In the genomic region with DNA sequence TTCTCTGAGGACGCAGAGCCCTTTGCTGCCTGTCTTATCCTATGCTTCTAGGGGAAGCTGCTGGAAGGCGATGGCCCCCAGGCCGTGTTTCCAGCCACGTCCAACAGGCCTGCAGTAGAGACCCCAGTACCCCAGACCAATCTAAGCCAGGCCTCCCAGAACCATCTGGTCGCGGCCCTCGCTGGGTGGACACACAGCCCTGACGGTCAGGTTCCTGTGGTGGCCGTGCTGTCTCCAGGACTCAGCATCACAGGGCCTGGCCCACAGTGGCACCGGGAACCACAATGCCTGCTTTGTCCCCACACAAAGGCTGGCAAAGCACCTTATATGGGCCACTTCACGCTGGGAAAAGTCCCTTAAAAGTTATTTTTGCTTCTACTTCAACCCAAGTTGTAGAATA, we compare ENCODE assay signal across 19 cellular contexts. TPM values are rescaled to one million over a fixed set of nuclear protein-coding genes. Genes with fewer than 3 reads are reported as not detected.
DNase-seq lines count a peak whose midpoint lies in the region; ATAC-seq lines count a peak whose summit lies in the region.
"Had no signal": no experiment of that assay in that cellular context is flagged by ENCODE, and none has a peak within 500 bp of the region (broad histone marks: within the 10 kb centered on the region; RNA-seq: fewer than 3 reads in every experiment).

No MANE protein-coding gene starts in this region.

- DNase-seq in T-helper 2 cell treated with Interferon-gamma antibody and Interleukin-4, amounts not matched to agents 5 μg/mL and 100 μg/mL, for 36 hours (ENCODE audit: low spot score), result no peak
- DNase-seq in T-helper 2 cell, result no peak
- no peak for DNase-seq in activated CD4-positive, alpha-beta memory T cell treated with anti-CD3 and anti-CD28 coated beads, Interleukin-2, amount 10 ng/mL, durations not matched to agents 7 days and 5 days
- DNase-seq in effector memory CD8-positive, alpha-beta T cell, result no peak
- DNase-seq in occipital lobe (lab: John Stamatoyannopoulos, UW), result peak; percentile 26
- no peak for DNase-seq in NCI-H526 (lab: John Stamatoyannopoulos, UW)
- no peak for DNase-seq in NCI-H446 (lab: John Stamatoyannopoulos, UW)
- no peak for DNase-seq in MG63
- DNase-seq: 8988T; activated CD4-positive, CD25-positive, alpha-beta regulatory T cell treated with anti-CD3 and anti-CD28 coated beads, Interleukin-2, amount 50 U/mL, for 72 hours; glutamatergic neuron; NCI-H1436; NK-92 treated with Interleukin-12 subunit alpha and Interleukin-12 subunit beta, amount 100 ng/mL, for 24 hours had no signal

- no peaks in the 10 kb centered on the region for H3K27me3 Mint-ChIP-seq in T-helper 2 cell treated with Interferon-gamma antibody and Interleukin-4, amounts not matched to agents 5 μg/mL and 100 μg/mL, for 36 hours (ENCODE audit: low read depth)
- H3K27me3 Mint-ChIP-seq in activated CD4-positive, alpha-beta memory T cell treated with anti-CD3 and anti-CD28 coated beads, Interleukin-2, amount 10 ng/mL, durations not matched to agents 7 days and 5 days, result no peaks in the 10 kb centered on the region
- no peaks in the 10 kb centered on the region for H3K27me3 Mint-ChIP-seq in effector memory CD8-positive, alpha-beta T cell
- H3K27me3 Mint-ChIP-seq: dendritic cell treated with granulocyte-macrophage colony-stimulating factor and Interleukin-4, amounts not matched to agents 40 ng/mL and 50 ng/mL, for 4 days had no signal

- CTCF ChIA-PET in activated CD4-positive, alpha-beta memory T cell treated with anti-CD3 and anti-CD28 coated beads, Interleukin-2, amount 10 ng/mL, durations not matched to agents 7 days and 5 days (lab: Charles Lee), result interaction anchor here (1.1 to 5.5 kb wide), 3 partner anchors 35 to 96 kb away, joined by 3 to 27 read pairs (median 13); no protein-coding TSS in a partner anchor

- no peak overlapping the region for H3K4me3 Mint-ChIP-seq in T-helper 2 cell treated with Interferon-gamma antibody and Interleukin-4, amounts not matched to agents 5 μg/mL and 100 μg/mL, for 36 hours
- no peak overlapping the region for H3K4me3 Mint-ChIP-seq in activated CD4-positive, alpha-beta memory T cell treated with anti-CD3 and anti-CD28 coated beads, Interleukin-2, amount 10 ng/mL, durations not matched to agents 7 days and 5 days
- H3K4me3 Mint-ChIP-seq in effector memory CD8-positive, alpha-beta T cell, result peak overlapping the region in 1 of 2 donors; percentile 78
- H3K4me3 Mint-ChIP-seq: dendritic cell treated with granulocyte-macrophage colony-stimulating factor and Interleukin-4, amounts not matched to agents 40 ng/mL and 50 ng/mL, for 4 days had no signal

- no peak for ATAC-seq in effector memory CD8-positive, alpha-beta T cell (replicated peaks)
- ATAC-seq: pancreas had no signal

- peak overlapping the region; percentile 84 for H3K27ac Mint-ChIP-seq in T-helper 2 cell treated with Interferon-gamma antibody and Interleukin-4, amounts not matched to agents 5 μg/mL and 100 μg/mL, for 36 hours
- H3K27ac Mint-ChIP-seq in activated CD4-positive, alpha-beta memory T cell treated with anti-CD3 and anti-CD28 coated beads, Interleukin-2, amount 10 ng/mL, durations not matched to agents 7 days and 5 days, result peak overlapping the region; percentile 48
- peak overlapping the region; percentile 91 to 92 for H3K27ac Mint-ChIP-seq in effector memory CD8-positive, alpha-beta T cell
- H3K27ac Mint-ChIP-seq: dendritic cell treated with granulocyte-macrophage colony-stimulating factor and Interleukin-4, amounts not matched to agents 40 ng/mL and 50 ng/mL, for 4 days had no signal

- POLR2A ChIA-PET in activated CD4-positive, alpha-beta memory T cell treated with anti-CD3 and anti-CD28 coated beads, Interleukin-2, amount 10 ng/mL, durations not matched to agents 7 days and 5 days (lab: Charles Lee), result interaction anchor here (1.1 to 2.2 kb wide), 3 partner anchors 9 to 26 kb away, joined by 3 to 8 read pairs (median 5); no protein-coding TSS in a partner anchor

- H3K36me3 Mint-ChIP-seq in T-helper 2 cell treated with Interferon-gamma antibody and Interleukin-4, amounts not matched to agents 5 μg/mL and 100 μg/mL, for 36 hours (ENCODE audit: low read depth), result peaks cover 59% of the 10 kb centered on the region
- peaks cover 82% of the 10 kb centered on the region for H3K36me3 Mint-ChIP-seq in activated CD4-positive, alpha-beta memory T cell treated with anti-CD3 and anti-CD28 coated beads, Interleukin-2, amount 10 ng/mL, durations not matched to agents 7 days and 5 days (ENCODE audit: low read depth)
- peaks cover 70% of the 10 kb centered on the region for H3K36me3 Mint-ChIP-seq in effector memory CD8-positive, alpha-beta T cell (ENCODE audit: insufficient read depth)

- H3K9me3 Mint-ChIP-seq in T-helper 2 cell treated with Interferon-gamma antibody and Interleukin-4, amounts not matched to agents 5 μg/mL and 100 μg/mL, for 36 hours, result no peaks in the 10 kb centered on the region
- H3K9me3 Mint-ChIP-seq in activated CD4-positive, alpha-beta memory T cell treated with anti-CD3 and anti-CD28 coated beads, Interleukin-2, amount 10 ng/mL, durations not matched to agents 7 days and 5 days, result no peaks in the 10 kb centered on the region
- H3K9me3 Mint-ChIP-seq in effector memory CD8-positive, alpha-beta T cell, result no peaks in the 10 kb centered on the region
- H3K9me3 Mint-ChIP-seq: dendritic cell treated with granulocyte-macrophage colony-stimulating factor and Interleukin-4, amounts not matched to agents 40 ng/mL and 50 ng/mL, for 4 days had no signal

- no peaks in the 10 kb centered on the region for H3K36me3 ChIP-seq in MG63
- H3K36me3 ChIP-seq: pancreas had no signal

- peaks cover 75% of the 10 kb centered on the region for H3K4me1 Mint-ChIP-seq in T-helper 2 cell treated with Interferon-gamma antibody and Interleukin-4, amounts not matched to agents 5 μg/mL and 100 μg/mL, for 36 hours (ENCODE audit: low read depth)
- peaks cover 90% of the 10 kb centered on the region for H3K4me1 Mint-ChIP-seq in activated CD4-positive, alpha-beta memory T cell treated with anti-CD3 and anti-CD28 coated beads, Interleukin-2, amount 10 ng/mL, durations not matched to agents 7 days and 5 days
- peaks cover 76 to 83% of the 10 kb centered on the region in 2 donors for H3K4me1 Mint-ChIP-seq in effector memory CD8-positive, alpha-beta T cell (ENCODE audit: low read depth in 2 of 2)

- H3K27me3 ChIP-seq in MG63, result no peaks in the 10 kb centered on the region
- H3K27me3 ChIP-seq: BLaER1 treated with 17β-estradiol and CSF1 and Interleukin-3, amounts not matched to agents 10 nM and 100 nM; esophagus muscularis mucosa; pancreas had no signal

- no peak overlapping the region for H3K4me3 ChIP-seq in MG63
- H3K4me3 ChIP-seq: BLaER1 treated with 17β-estradiol and CSF1 and Interleukin-3, amounts not matched to agents 10 nM and 100 nM; esophagus muscularis mucosa; HAP-1; pancreas; skin epidermis had no signal

- no peaks in the 10 kb centered on the region for H3K9me3 ChIP-seq in MG63
- H3K9me3 ChIP-seq: BLaER1 treated with 17β-estradiol and CSF1 and Interleukin-3, amounts not matched to agents 10 nM and 100 nM; esophagus muscularis mucosa; HAP-1; pancreas had no signal

RNA-seq across cellular contexts. Expression of gene SEMA4D, which starts 44.5 kb away (rescaled TPM):
- total RNA-seq in activated CD4-positive, alpha-beta memory T cell treated with anti-CD3 and anti-CD28 coated beads, Interleukin-2, amount 10 ng/mL, durations not matched to agents 7 days and 5 days, result 100 to 1,000 TPM; 339 to 350 TPM
- 12.0 TPM for total RNA-seq in occipital lobe
- total RNA-seq in MG63 (2014; rRNA removed; shearing (Covaris generic); ENCODE audit: low replicate concordance), result 0.23 and 0.86 TPM in 2 replicates

Comparison
In these comparisons a context has a peak if more than half of its experiments do, and no peak if none do; other contexts are left out.
1. RNA of gene SEMA4D, which starts 44.5 kb away (total RNA-seq): 339 to 350 TPM in activated CD4-positive, alpha-beta memory T cell treated with anti-CD3 and anti-CD28 coated beads, Interleukin-2, amount 10 ng/mL, durations not matched to agents 7 days and 5 days; 12.0 TPM in occipital lobe (single experiment) and 0.23 to 0.86 TPM in MG63; every median in the first group is over 10 times any median in the second.
2. Peak in every context shown above with its lines, with median percentiles within 50 percentile points of each other: H3K27ac Mint-ChIP-seq.